ENCODE assay signal across 12 cellular contexts in genomic region chr13:114108141-114108761, GRCh38. TPM values are rescaled to one million over a fixed set of nuclear protein-coding genes. Genes with fewer than 3 reads are reported as not detected.
DNase-seq lines count a peak whose midpoint lies in the region; ATAC-seq and TF ChIP-seq lines count a peak whose summit lies in the region.
"Had no signal": no experiment of that assay in that cellular context is flagged by ENCODE, and none has a peak within 500 bp of the region (broad histone marks: within the 10 kb centered on the region; RNA-seq: fewer than 3 reads in every experiment).

No MANE protein-coding gene starts in this region.

- H3K27ac Mint-ChIP-seq in CD8-positive, alpha-beta T cell: peak overlapping the region; percentile 94
- peak overlapping the region; percentile 43 for H3K27ac Mint-ChIP-seq in glutamatergic neuron (ENCODE audit: unreplicated experiment)

- no peak for ATAC-seq in CD8-positive, alpha-beta T cell
- no peak for ATAC-seq in GM19328 (IDR thresholded peaks at IDR 0.05; ENCODE audit: unreplicated experiment)

- no peak for TF ChIP-seq POLR2A in sigmoid colon (IDR thresholded peaks at IDR 0.05)

- POLR2A ChIA-PET in CD8-positive, alpha-beta T cell (lab: Charles Lee): interaction anchor here (1.0 to 1.5 kb wide), 2 partner anchors 23 to 35 kb away, joined by 3 to 5 read pairs; no protein-coding TSS in a partner anchor

- DNase-seq in CD8-positive, alpha-beta T cell: peak in 2 of 7 experiments; percentile 26 to 27
- DNase-seq in glutamatergic neuron: no peak
- peak; percentile 58 for DNase-seq in sigmoid colon
- DNase-seq in NCI-H2196 treated with DMSO at 0.1 percent for 48 hours (lab: John Stamatoyannopoulos, UW; ENCODE audit: unreplicated experiment): no peak
- no peak for DNase-seq in SIG-M5 treated with dmso at 0.1 percent for 504 hours (lab: John Stamatoyannopoulos, UW; ENCODE audit: unreplicated experiment)
- DNase-seq in NCI-H226: no peak
- DNase-seq: DMS 273 treated with DMSO at 0.1 percent for 48 hours; NCI-H1048; stimulated activated CD4-positive, alpha-beta T cell treated with anti-CD3 and anti-CD28 coated beads, Interleukin-1b, Interleukin-23, amount 100 ng/mL, for 48 hours had no signal

- H3K36me3 ChIP-seq in CD8-positive, alpha-beta T cell (ENCODE audit: insufficient read depth, low read length): peaks cover 34% of the 10 kb centered on the region
- no peaks in the 10 kb centered on the region for H3K36me3 ChIP-seq in sigmoid colon
- H3K36me3 ChIP-seq: thyroid gland had no signal

- peaks cover 79% of the 10 kb centered on the region for H3K4me1 Mint-ChIP-seq in CD8-positive, alpha-beta T cell (ENCODE audit: low read depth)
- peaks cover 38% of the 10 kb centered on the region for H3K4me1 Mint-ChIP-seq in glutamatergic neuron (ENCODE audit: low read depth, unreplicated experiment)

- no peak for TF ChIP-seq CTCF in CD8-positive, alpha-beta T cell (IDR thresholded peaks at IDR 0.05)
- TF ChIP-seq CTCF in WI38 (IDR thresholded peaks at IDR 0.05; ENCODE audit: low read depth, low read length) (no peak), glutamatergic neuron (IDR thresholded peaks at IDR 0.05; ENCODE audit: partially characterized antibody, unreplicated experiment) (no peak), sigmoid colon (IDR thresholded peaks at IDR 0.05) (no peak)

- H3K27me3 Mint-ChIP-seq in CD8-positive, alpha-beta T cell (ENCODE audit: low read depth): no peaks in the 10 kb centered on the region
- H3K27me3 Mint-ChIP-seq in glutamatergic neuron (ENCODE audit: unreplicated experiment): peaks cover 6% of the 10 kb centered on the region

- no peak for TF ChIP-seq EP300 in sigmoid colon (IDR thresholded peaks at IDR 0.05)

- peak overlapping the region; percentile 53 for H3K4me3 ChIP-seq in CD8-positive, alpha-beta T cell (ENCODE audit: low read depth, low read length)
- H3K4me3 ChIP-seq in WI38 (ENCODE audit: low read depth, low read length) (peak overlapping the region; percentile 30), sigmoid colon (no peak overlapping the region)
- H3K4me3 ChIP-seq: thyroid gland had no signal

- intact Hi-C loops in CD8-positive, alpha-beta T cell (cut with DNase I, micrococcal nuclease): no loop called here
- intact Hi-C loops in sigmoid colon (cut with DNase I): no loop called here

- peak overlapping the region; percentile 83 for H3K4me3 Mint-ChIP-seq in CD8-positive, alpha-beta T cell
- H3K4me3 Mint-ChIP-seq in glutamatergic neuron (ENCODE audit: unreplicated experiment): peak overlapping the region; percentile 46

- no peaks in the 10 kb centered on the region for H3K9me3 ChIP-seq in CD8-positive, alpha-beta T cell (ENCODE audit: low read length)
- H3K9me3 ChIP-seq in sigmoid colon: no peaks in the 10 kb centered on the region
- H3K9me3 ChIP-seq: thyroid gland had no signal

- H3K36me3 Mint-ChIP-seq in CD8-positive, alpha-beta T cell: peaks cover 52% of the 10 kb centered on the region
- H3K36me3 Mint-ChIP-seq in glutamatergic neuron (ENCODE audit: unreplicated experiment): no peaks in the 10 kb centered on the region

- CTCF ChIA-PET in CD8-positive, alpha-beta T cell (lab: Charles Lee): interaction anchor here (2.9 to 7.0 kb wide), 3 partner anchors 20 to 119 kb away, joined by 9 to 56 read pairs (median 44); no protein-coding TSS in a partner anchor

- 94% methylated on average over 33 of the region's 33 CpGs for WGBS in sigmoid colon, 2 donors

- H3K27me3 ChIP-seq in CD8-positive, alpha-beta T cell (ENCODE audit: insufficient read depth, low read length): no peaks in the 10 kb centered on the region
- H3K27me3 ChIP-seq in sigmoid colon: no peaks in the 10 kb centered on the region
- H3K27me3 ChIP-seq: thyroid gland had no signal

- peak overlapping the region; percentile 50 for H3K27ac ChIP-seq in CD8-positive, alpha-beta T cell (ENCODE audit: low read depth, low read length)
- H3K27ac ChIP-seq in sigmoid colon: peak overlapping the region in 2 of 4 donors; percentile 37 to 44
- H3K27ac ChIP-seq: thyroid gland had no signal

- H3K4me1 ChIP-seq in CD8-positive, alpha-beta T cell (ENCODE audit: insufficient read depth, low read length): peaks cover 89% of the 10 kb centered on the region
- peaks cover 0 to 63% (median 41%) of the 10 kb centered on the region in 4 donors for H3K4me1 ChIP-seq in sigmoid colon

- H3K9me3 Mint-ChIP-seq in CD8-positive, alpha-beta T cell: no peaks in the 10 kb centered on the region
- H3K9me3 Mint-ChIP-seq in glutamatergic neuron (ENCODE audit: unreplicated experiment): peaks cover 5% of the 10 kb centered on the region

RNA-seq across cellular contexts. Expression of gene RASA3, which starts 24.2 kb away (rescaled TPM):
- 100 to 1,000 TPM; 144 TPM for total RNA-seq in CD8-positive, alpha-beta T cell
- total RNA-seq in glutamatergic neuron (ENCODE audit: unreplicated experiment) (15.2 TPM), sigmoid colon (10 to 100 TPM; 15.0 to 22.4 (median 17.8) TPM)
- polyA plus RNA-seq in sigmoid colon: 10 to 100 TPM in 1 of 3 donors, 1 to 10 TPM in 2; 4.2 to 16.9 (median 5.4) TPM

Comparison
In these comparisons a context has a peak if more than half of its experiments do, and no peak if none do; other contexts are left out.
1. H3K4me3 ChIP-seq: peak in CD8-positive, alpha-beta T cell (single experiment) and WI38 (single experiment); none in sigmoid colon (0 of 4).